8 cellular contexts compared by ENCODE assay signal in the genomic region with DNA sequence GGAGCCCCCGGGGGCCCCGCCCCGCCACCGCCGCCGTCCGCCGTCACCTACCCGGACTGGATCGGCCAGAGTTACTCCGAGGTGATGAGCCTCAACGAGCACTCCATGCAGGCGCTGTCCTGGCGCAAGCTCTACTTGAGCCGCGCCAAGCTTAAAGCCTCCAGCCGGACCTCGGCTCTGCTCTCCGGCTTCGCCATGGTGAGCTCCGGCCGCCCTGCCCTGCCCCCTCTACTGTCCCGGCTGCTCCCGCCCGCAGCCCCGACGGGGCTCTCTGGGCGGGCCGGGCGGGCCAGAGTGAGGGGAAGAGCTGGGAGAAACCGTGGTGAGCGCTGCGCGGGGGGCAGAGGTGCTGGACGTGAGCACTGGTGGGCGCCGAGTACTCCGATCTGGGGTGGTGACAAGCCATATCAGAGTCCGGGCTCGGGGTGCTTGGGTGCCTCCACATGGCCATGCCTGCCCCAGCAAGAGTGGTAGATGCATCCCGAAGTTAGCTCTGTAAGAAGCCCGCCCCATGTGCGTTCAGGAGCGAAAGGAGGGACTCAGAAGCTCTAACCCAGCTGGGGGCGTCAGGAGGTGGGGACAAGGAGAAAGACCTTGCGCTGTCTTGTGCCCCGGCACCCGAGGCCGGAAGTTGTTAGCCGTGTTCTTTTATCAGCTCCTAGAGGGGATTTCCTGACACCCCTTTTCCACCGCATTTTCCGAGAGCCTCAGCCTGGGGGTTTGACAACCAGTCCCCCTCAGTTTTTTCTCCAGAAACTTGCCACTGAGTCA. TPM values are rescaled to one million over a fixed set of nuclear protein-coding genes. Genes with fewer than 3 reads are reported as not detected.
DNase-seq lines count a peak whose midpoint lies in the region; ATAC-seq lines count a peak whose summit lies in the region.

No MANE protein-coding gene starts in this region.

- DNase-seq in 8988T, result peak; percentile 63
- peak; percentile 35 for DNase-seq in NCI-H460 (ENCODE audit: extremely low read depth, low read depth)
- peak; percentile 73 to 89 for DNase-seq in activated CD8-positive, alpha-beta memory T cell treated with anti-CD3 and anti-CD28 coated beads for 1 hour (ENCODE audit: extremely low read depth in 1 of 2, low read depth in 1 of 2)
- DNase-seq in effector memory CD4-positive, alpha-beta T cell, result peak; percentile 79 to 89 (median 83)
- peak; percentile 91 for DNase-seq in mesenteric fat pad (ENCODE audit: low spot score)
- peak; percentile 86 to 92 for DNase-seq in stimulated activated CD8-positive, alpha-beta memory T cell treated with anti-CD3 and anti-CD28 coated beads, Interleukin-15, amount 100 ng/mL, for 48 hours (ENCODE audit: low read depth in 2 of 2)

- no peaks in the 10 kb centered on the region for H3K9me3 ChIP-seq in effector memory CD4-positive, alpha-beta T cell (ENCODE audit: control insufficient read depth, low read length)

- peak overlapping the region; percentile 85 for H3K4me3 ChIP-seq in effector memory CD4-positive, alpha-beta T cell (ENCODE audit: insufficient read depth, low read depth, low read length, poor library complexity, severe bottlenecking)

- peak; percentile 37 for ATAC-seq in GM18502 (IDR thresholded peaks at IDR 0.05; ENCODE audit: poor library complexity, unreplicated experiment)
- ATAC-seq in HG02938 (IDR thresholded peaks at IDR 0.05; ENCODE audit: unreplicated experiment), result peak; percentile 34

- H3K27me3 ChIP-seq in effector memory CD4-positive, alpha-beta T cell (replicated peaks; ENCODE audit: control insufficient read depth, insufficient read depth, low read length, poor library complexity, severe bottlenecking), result no peaks in the 10 kb centered on the region

- peaks cover 45% of the 10 kb centered on the region for H3K4me1 ChIP-seq in effector memory CD4-positive, alpha-beta T cell (ENCODE audit: control insufficient read depth, insufficient read depth, low read length, poor library complexity, severe bottlenecking)

- H3K27ac ChIP-seq in effector memory CD4-positive, alpha-beta T cell (ENCODE audit: insufficient read depth, low read length, poor library complexity, severe bottlenecking), result peak overlapping the region; percentile 97

- H3K36me3 ChIP-seq in effector memory CD4-positive, alpha-beta T cell (ENCODE audit: control insufficient read depth, insufficient read depth, low read length), result no peaks in the 10 kb centered on the region

RNA-seq across cellular contexts. Expression of gene ORAI1, which starts 0.7 kb away (rescaled TPM):
- total RNA-seq in NCI-H460 (2014; rRNA removed; shearing (Covaris generic)), result 12.6 and 16.4 TPM in 2 replicates
- 11.5 and 17.2 TPM in 2 replicates for polyA plus RNA-seq in NCI-H460 (2014; cell fraction: nucleus; rRNA removed)
- total RNA-seq in mesenteric fat pad, result 19.8 TPM

RNA-seq across cellular contexts. Expression of gene MORN3, which starts 42.4 kb away (rescaled TPM):
- total RNA-seq in NCI-H460 (2014; rRNA removed; shearing (Covaris generic)), result 0.12 and 0.15 TPM in 2 replicates
- 0.10 TPM in 1 of 2 replicates, not detected in the other for polyA plus RNA-seq in NCI-H460 (2014; cell fraction: nucleus; rRNA removed)
- not detected for total RNA-seq in mesenteric fat pad

RNA-seq across cellular contexts. Expression of gene KDM2B, which starts 46.2 kb away (rescaled TPM):
- 16.9 and 19.5 TPM in 2 replicates for total RNA-seq in NCI-H460 (2014; rRNA removed; shearing (Covaris generic))
- 27.5 and 51.0 TPM in 2 replicates for polyA plus RNA-seq in NCI-H460 (2014; cell fraction: nucleus; rRNA removed)
- 17.2 TPM for total RNA-seq in mesenteric fat pad

Comparison
In these comparisons a context has a peak if more than half of its experiments do, and no peak if none do; other contexts are left out.
1. Peak in every context shown above with its lines: DNase-seq, ATAC-seq, H3K4me3 ChIP-seq and H3K27ac ChIP-seq.
2. DNase-seq: peak in every context shown above with its lines; median percentile 91 in mesenteric fat pad; 89 in stimulated activated CD8-positive, alpha-beta memory T cell treated with anti-CD3 and anti-CD28 coated beads, Interleukin-15, amount 100 ng/mL, for 48 hours; 83 in effector memory CD4-positive, alpha-beta T cell; 81 in activated CD8-positive, alpha-beta memory T cell treated with anti-CD3 and anti-CD28 coated beads for 1 hour; 63 in 8988T; 35 in NCI-H460.